In the genomic region with DNA sequence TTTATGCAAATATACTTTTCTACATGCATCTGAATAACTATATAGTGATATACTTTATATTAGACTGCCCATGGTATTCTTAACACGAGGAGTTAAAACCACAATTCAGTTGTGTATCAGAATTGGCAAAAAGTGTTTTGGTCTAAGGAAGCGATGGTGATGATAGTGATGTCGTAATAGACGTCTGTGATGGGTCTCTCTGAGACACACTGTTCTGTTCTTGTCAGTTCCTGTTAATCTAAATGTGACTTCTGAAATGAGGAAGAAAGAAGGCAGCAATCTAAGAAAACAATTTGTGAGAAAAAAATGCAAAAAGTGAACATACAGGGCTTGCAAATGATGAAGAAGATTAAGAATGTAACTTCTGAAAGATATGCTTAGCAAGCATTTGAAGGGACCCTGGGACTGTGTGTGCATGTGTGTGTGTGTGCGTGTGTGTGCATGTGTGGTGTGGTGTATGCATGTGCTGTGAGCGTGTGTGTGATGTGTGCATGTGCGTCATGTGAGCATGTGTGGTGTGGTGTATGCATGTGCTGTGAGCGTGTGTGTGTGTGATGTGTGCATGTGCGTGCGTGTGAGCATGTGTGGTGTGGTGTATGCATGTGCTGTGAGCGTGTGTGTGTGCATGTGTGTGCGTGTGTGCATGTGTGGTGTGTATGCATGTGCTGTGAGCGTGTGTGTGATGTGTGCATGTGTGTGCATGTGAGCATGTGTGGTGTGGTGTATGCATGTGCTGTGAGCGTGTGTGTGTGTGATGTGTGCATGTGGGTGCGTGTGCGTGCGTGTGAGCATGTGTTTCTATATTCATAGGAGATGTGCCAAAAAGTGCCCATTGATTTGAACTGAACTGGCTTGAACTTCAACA, we compare ENCODE assay signal across 12 cellular contexts.
DNase-seq lines count a peak whose midpoint lies in the region; ATAC-seq and TF ChIP-seq lines count a peak whose summit lies in the region.
"Had no signal": no experiment of that assay in that cellular context is flagged by ENCODE, and none has a peak within 500 bp of the region (broad histone marks: within the 10 kb centered on the region; RNA-seq: fewer than 3 reads in every experiment).

No MANE protein-coding gene starts in this region.

- H3K9me2 ChIP-seq in GM23248 (ENCODE audit: insufficient read depth) = no peaks in the 10 kb centered on the region

- H3K9ac ChIP-seq in GM23248 = no peak overlapping the region

- H3K4me3 ChIP-seq in esophagus squamous epithelium = no peak overlapping the region
- no peak overlapping the region for H3K4me3 ChIP-seq in mucosa of descending colon
- H3K4me3 ChIP-seq in upper lobe of right lung = no peak overlapping the region
- no peak overlapping the region for H3K4me3 ChIP-seq in GM23248

- H2AFZ ChIP-seq in GM23248 = no peak overlapping the region

- TF ChIP-seq CTCF in esophagus squamous epithelium (IDR thresholded peaks at IDR 0.05) = no peak
- no peak for TF ChIP-seq CTCF in mucosa of descending colon (IDR thresholded peaks at IDR 0.05)
- TF ChIP-seq CTCF in upper lobe of right lung (IDR thresholded peaks at IDR 0.05) = no peak

- no peak for TF ChIP-seq POLR2A in esophagus squamous epithelium (IDR thresholded peaks at IDR 0.05)

- intact Hi-C loops in esophagus squamous epithelium (cut with DNase I) = no loop called here
- intact Hi-C loops in mucosa of descending colon (cut with DNase I, micrococcal nuclease) = no loop called here
- intact Hi-C loops in upper lobe of right lung (cut with DNase I) = no loop called here

- no peaks in the 10 kb centered on the region for H3K79me2 ChIP-seq in GM23248 (ENCODE audit: insufficient read depth)

- DNase-seq in NOMO-1 (lab: John Stamatoyannopoulos, UW; ENCODE audit: unreplicated experiment in 2 of 2) (peak; percentile 77 to 97), esophagus squamous epithelium (lab: John Stamatoyannopoulos, UW) (no peak), mucosa of descending colon (no peak), upper lobe of right lung (no peak), SW 1271 (lab: John Stamatoyannopoulos, UW) (no peak), GM23248 (no peak)
- DNase-seq: activated CD8-positive, alpha-beta T cell treated with anti-CD3 and anti-CD28 coated beads, Interleukin-2, amount 10 ng/mL, durations not matched to agents 7 days and 5 days; NCI-H2081 treated with DMSO at 0.1 percent for 48 hours; SHP77 treated with DMSO at 0.1 percent for 48 hours; stimulated activated naive CD8-positive, alpha-beta T cell treated with anti-CD3 and anti-CD28 coated beads, Interleukin-15, amount 100 ng/mL, for 72 hours had no signal

- 61 to 64% methylated on average over 16 to 17 of the region's 17 CpGs for WGBS in esophagus squamous epithelium, 2 donors
- 4% methylated on average over 15 to 17 of the region's 17 CpGs for WGBS in GM23248 (ENCODE audit: low coverage in 1 of 2, low lambda C conversion rate in 2 of 2, missing lambda C conversion rate in 2 of 2), 2 experiments

- H3K27me3 ChIP-seq in esophagus squamous epithelium = peaks cover 0 to 4% (median 0%) of the 10 kb centered on the region in 4 donors
- no peaks in the 10 kb centered on the region for H3K27me3 ChIP-seq in upper lobe of right lung
- peaks cover 68% of the 10 kb centered on the region for H3K27me3 ChIP-seq in GM23248 (replicated peaks; ENCODE audit: insufficient read depth)

- H3K36me3 ChIP-seq in esophagus squamous epithelium (no peaks in the 10 kb centered on the region), mucosa of descending colon (ENCODE audit: low read depth) (no peaks in the 10 kb centered on the region), upper lobe of right lung (no peaks in the 10 kb centered on the region), GM23248 (ENCODE audit: low read depth) (no peaks in the 10 kb centered on the region)

- in situ Hi-C loops in GM23248 (cut with MboI) = no loop called here

- no peak overlapping the region for H3K4me2 ChIP-seq in GM23248 (ENCODE audit: unreplicated experiment)

- no peaks in the 10 kb centered on the region for H3F3A ChIP-seq in GM23248 (ENCODE audit: insufficient read depth)

- peak overlapping the region in 3 of 4 donors; percentile 41 to 74 (median 65) for H3K27ac ChIP-seq in esophagus squamous epithelium
- peak overlapping the region; percentile 68 for H3K27ac ChIP-seq in upper lobe of right lung
- no peak overlapping the region for H3K27ac ChIP-seq in GM23248

- ATAC-seq in mucosa of descending colon = peak; percentile 38
- ATAC-seq in upper lobe of right lung = peak; percentile 83
- ATAC-seq in HG03097 (IDR thresholded peaks at IDR 0.05; ENCODE audit: low FRiP score, unreplicated experiment) = no peak
- ATAC-seq: activated CD8-positive, alpha-beta T cell treated with anti-CD3 and anti-CD28 coated beads, Interleukin-2, amount 10 ng/mL, durations not matched to agents 7 days and 5 days; HCT116; stimulated activated naive CD8-positive, alpha-beta T cell treated with anti-CD3 and anti-CD28 coated beads, Interleukin-15, amount 100 ng/mL, for 72 hours had no signal

- H4K20me1 ChIP-seq in GM23248 (ENCODE audit: insufficient read depth) = no peaks in the 10 kb centered on the region

- H3K9me3 ChIP-seq in esophagus squamous epithelium (no peaks in the 10 kb centered on the region), mucosa of descending colon (no peaks in the 10 kb centered on the region), upper lobe of right lung (no peaks in the 10 kb centered on the region), GM23248 (ENCODE audit: low read depth) (no peaks in the 10 kb centered on the region)

- peaks cover 0 to 11% (median 0%) of the 10 kb centered on the region in 3 donors for H3K4me1 ChIP-seq in esophagus squamous epithelium
- H3K4me1 ChIP-seq in mucosa of descending colon (ENCODE audit: low read depth) = no peaks in the 10 kb centered on the region
- peaks cover 17% of the 10 kb centered on the region for H3K4me1 ChIP-seq in upper lobe of right lung
- H3K4me1 ChIP-seq in GM23248 (ENCODE audit: insufficient read depth) = no peaks in the 10 kb centered on the region

Comparison
In these comparisons a context has a peak if more than half of its experiments do, and no peak if none do; other contexts are left out.
1. DNase-seq: peak in NOMO-1 (2 of 2); none in esophagus squamous epithelium (single experiment), mucosa of descending colon (0 of 3), upper lobe of right lung (single experiment), SW 1271 (0 of 2) and GM23248 (single experiment).